Comparison of ENCODE assay signal across 13 cellular contexts in the genomic region with DNA sequence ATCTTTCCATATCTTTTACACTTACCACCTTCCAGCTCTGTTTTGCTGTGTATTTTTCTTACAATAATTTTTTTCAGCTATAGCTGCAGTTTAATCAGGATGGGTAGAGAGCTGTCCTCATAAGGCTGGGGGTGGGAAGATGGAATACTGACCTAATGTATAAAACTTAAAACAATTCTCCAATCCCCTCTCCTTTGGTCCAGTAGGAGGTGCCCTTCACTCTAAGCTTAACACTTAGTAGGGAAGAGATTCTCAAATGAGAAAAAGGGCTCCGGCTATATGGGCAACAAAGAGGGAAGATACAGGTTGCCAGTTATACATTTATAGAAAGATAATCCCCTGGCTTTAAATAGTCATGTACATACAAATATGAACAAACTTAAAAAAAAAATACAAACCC. TPM values are rescaled to one million over a fixed set of nuclear protein-coding genes. Genes with fewer than 3 reads are reported as not detected.
DNase-seq lines count a peak whose midpoint lies in the region; ATAC-seq and TF ChIP-seq lines count a peak whose summit lies in the region.
"Had no signal": no experiment of that assay in that cellular context is flagged by ENCODE, and none has a peak within 500 bp of the region (broad histone marks: within the 10 kb centered on the region; RNA-seq: fewer than 3 reads in every experiment).

No MANE protein-coding gene starts in this region.

- H2AFZ ChIP-seq in OCI-LY7 (ENCODE audit: low read length), result no peak overlapping the region

- BruUV-seq in OCI-LY7 (replicated peaks; lab: Mats Ljungman, UMichigan), result TSS peak; percentile 31

- intact Hi-C loops in left cardiac atrium (cut with DNase I), result no loop called here
- intact Hi-C loops in OCI-LY7 (cut with micrococcal nuclease; ENCODE audit: unreplicated experiment), result no loop called here

- TF ChIP-seq CTCF in cardiac muscle cell (IDR thresholded peaks at IDR 0.05; ENCODE audit: low read depth, low read length) (peak; percentile 31), OCI-LY7 (conservative IDR thresholded peaks at IDR 0.05; ENCODE audit: low read length) (peak; percentile 73), endodermal cell (conservative IDR thresholded peaks at IDR 0.05) (peak; percentile 68)

- H3K9ac ChIP-seq in endodermal cell (ENCODE audit: extremely low read depth, low read length, poor library complexity, severe bottlenecking), result no peak overlapping the region

- H3K27me3 Mint-ChIP-seq in endodermal cell (ENCODE audit: insufficient read depth), result no peaks in the 10 kb centered on the region
- H3K27me3 Mint-ChIP-seq: activated naive CD8-positive, alpha-beta T cell treated with anti-CD3 and anti-CD28 coated beads, Interleukin-2, amount 10 ng/mL, durations not matched to agents 7 days and 5 days; CD4-positive, CD25-positive, alpha-beta regulatory T cell had no signal

- H3K79me2 ChIP-seq in OCI-LY7 (ENCODE audit: insufficient read depth, low read depth, low read length), result peaks cover 51% of the 10 kb centered on the region

- no peaks in the 10 kb centered on the region for H3K9me2 ChIP-seq in OCI-LY7 (ENCODE audit: insufficient read depth, low read length)

- H4K20me1 ChIP-seq in OCI-LY7 (ENCODE audit: insufficient read depth, low read length), result peaks cover 15% of the 10 kb centered on the region; the same call in 1 of the 2 replicates

- ATAC-seq in left cardiac atrium, result no peak

- H3K27ac ChIP-seq in cardiac muscle cell (no peak overlapping the region), OCI-LY7 (ENCODE audit: low read depth, low read length, poor library complexity, severe bottlenecking) (no peak overlapping the region), endodermal cell (ENCODE audit: low read depth, low read length) (no peak overlapping the region)
- H3K27ac ChIP-seq: sigmoid colon had no signal

- CTCF ChIA-PET in OCI-LY7 (lab: Charles Lee; ENCODE audit: unreplicated experiment), result interaction anchor here (0.6 kb wide), 2 partner anchors 33 to 495 kb away, joined by 3 to 6 read pairs; no protein-coding TSS in a partner anchor

- H3K36me3 Mint-ChIP-seq in endodermal cell (ENCODE audit: low read depth), result peaks cover 46% of the 10 kb centered on the region

- H3K9me3 ChIP-seq in cardiac muscle cell (ENCODE audit: low read depth) (no peaks in the 10 kb centered on the region), OCI-LY7 (ENCODE audit: low read length) (no peaks in the 10 kb centered on the region), endodermal cell (ENCODE audit: control insufficient read depth, low read length) (no peaks in the 10 kb centered on the region)
- H3K9me3 ChIP-seq: sigmoid colon had no signal

- no peaks in the 10 kb centered on the region for H3K9me3 Mint-ChIP-seq in endodermal cell
- H3K9me3 Mint-ChIP-seq: activated naive CD8-positive, alpha-beta T cell treated with anti-CD3 and anti-CD28 coated beads, Interleukin-2, amount 10 ng/mL, durations not matched to agents 7 days and 5 days; CD4-positive, CD25-positive, alpha-beta regulatory T cell had no signal

- H3K27me3 ChIP-seq in cardiac muscle cell (no peaks in the 10 kb centered on the region), endodermal cell (ENCODE audit: control insufficient read depth, insufficient read depth, low read length, poor library complexity, severe bottlenecking) (no peaks in the 10 kb centered on the region)
- H3K27me3 ChIP-seq: sigmoid colon had no signal

- H3K36me3 ChIP-seq in cardiac muscle cell, result peaks cover 39% of the 10 kb centered on the region
- peaks cover 75% of the 10 kb centered on the region for H3K36me3 ChIP-seq in OCI-LY7 (ENCODE audit: insufficient read depth, low read length)
- H3K36me3 ChIP-seq in endodermal cell (ENCODE audit: control insufficient read depth, insufficient read depth, low read length), result peaks cover 63% of the 10 kb centered on the region

- H3K4me3 ChIP-seq in cardiac muscle cell, result no peak overlapping the region
- no peak overlapping the region for H3K4me3 ChIP-seq in OCI-LY7 (ENCODE audit: low read depth, low read length, poor library complexity, severe bottlenecking)
- no peak overlapping the region for H3K4me3 ChIP-seq in endodermal cell (ENCODE audit: low read length)
- H3K4me3 ChIP-seq: sigmoid colon had no signal

- H3K4me1 ChIP-seq in cardiac muscle cell (ENCODE audit: low read depth) (peaks cover 10% of the 10 kb centered on the region), OCI-LY7 (ENCODE audit: insufficient read depth, low read length, poor library complexity, severe bottlenecking) (peaks cover 38% of the 10 kb centered on the region), endodermal cell (ENCODE audit: control insufficient read depth, insufficient read depth, low read length) (peaks cover 4% of the 10 kb centered on the region)

- no peak overlapping the region for H3K4me3 Mint-ChIP-seq in endodermal cell
- H3K4me3 Mint-ChIP-seq: activated naive CD8-positive, alpha-beta T cell treated with anti-CD3 and anti-CD28 coated beads, Interleukin-2, amount 10 ng/mL, durations not matched to agents 7 days and 5 days had no signal

- no peak overlapping the region for H3K4me2 ChIP-seq in OCI-LY7 (ENCODE audit: low read length)

- DNase-seq in cardiac muscle cell (ENCODE audit: low read depth in 1 of 2, low spot score in 1 of 2), result peak in 1 of 2 donors; percentile 26
- DNase-seq in left cardiac atrium, result no peak
- DNase-seq in OCI-LY7 (ENCODE audit: low spot score), result peak; percentile 20
- DNase-seq in endodermal cell, result peak; percentile 47
- DNase-seq in NCI-H2081 (lab: John Stamatoyannopoulos, UW), result no peak
- DNase-seq in NCI-H2227 treated with DMSO at 0.1 percent for 48 hours (lab: John Stamatoyannopoulos, UW), result no peak
- no peak for DNase-seq in NCI-H1694 (lab: John Stamatoyannopoulos, UW)
- DNase-seq in SK-N-DZ (ENCODE audit: low spot score), result no peak
- DNase-seq: activated CD4-positive, CD25-positive, alpha-beta regulatory T cell treated with anti-CD3 and anti-CD28 coated beads, Interleukin-2, amount 50 U/mL, for 72 hours; activated naive CD8-positive, alpha-beta T cell treated with anti-CD3 and anti-CD28 coated beads, Interleukin-2, amount 10 ng/mL, durations not matched to agents 7 days and 5 days; CD4-positive, CD25-positive, alpha-beta regulatory T cell; NCI-H1105 had no signal

- POLR2A ChIA-PET in OCI-LY7 (lab: Charles Lee), result interaction anchor here (1.3 to 4.8 kb wide), 4 partner anchors 9 to 124 kb away, joined by 3 to 18 read pairs (median 4); a partner anchor contains a TSS

- peaks cover 18% of the 10 kb centered on the region for H3K4me1 Mint-ChIP-seq in endodermal cell

- WGBS in endodermal cell (ENCODE audit: insufficient coverage in 1 of 2, insufficient read length in 1 of 2), 2 experiments, result 100% methylated on average over 1 of the region's 1 CpG; no CpG with 5 or more reads in 1 of the 2 experiments

- H3K27ac Mint-ChIP-seq in endodermal cell, result no peak overlapping the region
- H3K27ac Mint-ChIP-seq: activated naive CD8-positive, alpha-beta T cell treated with anti-CD3 and anti-CD28 coated beads, Interleukin-2, amount 10 ng/mL, durations not matched to agents 7 days and 5 days had no signal

RNA-seq across cellular contexts. Expression of a gene that starts 2.8 kb away (rescaled TPM):
- total RNA-seq in cardiac muscle cell (9.0 and 9.4 TPM in 2 replicates), left cardiac atrium (10 to 100 TPM; 21.4 to 24.0 TPM), OCI-LY7 (2022) (22.9 and 27.1 TPM in 2 replicates), endodermal cell (10 to 100 TPM; 43.7 to 57.1 TPM)
- polyA plus RNA-seq in cardiac muscle cell, result 54.3 and 58.9 TPM in 2 replicates
- 13.4 and 20.0 TPM in 2 replicates for total RNA-seq in OCI-LY7 (2014; rRNA removed; shearing (Covaris generic))
- polyA plus RNA-seq in endodermal cell (2013, experiment 1 of 2), result 43.3 TPM
- 32.1 TPM for polyA plus RNA-seq in endodermal cell (2013, experiment 2 of 2)
- polyA plus RNA-seq in SK-N-DZ (2014; cell fraction: cytosol; rRNA removed), result 10.1 and 14.7 TPM in 2 replicates
- polyA plus RNA-seq in SK-N-DZ (2014; cell fraction: nucleus; rRNA removed), result 8.9 and 17.5 TPM in 2 replicates

RNA-seq across cellular contexts. Expression of a gene that starts 3.2 kb away (rescaled TPM):
- total RNA-seq in cardiac muscle cell (131 and 197 TPM in 2 replicates), left cardiac atrium (10 to 100 TPM; 42.9 to 50.1 TPM), OCI-LY7 (2022) (85.5 and 92.0 TPM in 2 replicates), endodermal cell (100 to 1,000 TPM in 1 of 2 donors, 10 to 100 TPM in 1; 95.7 to 119 TPM)
- 227 and 236 TPM in 2 replicates for polyA plus RNA-seq in cardiac muscle cell
- total RNA-seq in OCI-LY7 (2014; rRNA removed; shearing (Covaris generic)), result 86.1 and 161 TPM in 2 replicates
- polyA plus RNA-seq in endodermal cell (2013, experiment 1 of 2), result 161 TPM
- polyA plus RNA-seq in endodermal cell (2013, experiment 2 of 2), result 152 TPM
- 195 and 235 TPM in 2 replicates for polyA plus RNA-seq in SK-N-DZ (2014; cell fraction: cytosol; rRNA removed)
- polyA plus RNA-seq in SK-N-DZ (2014; cell fraction: nucleus; rRNA removed), result 99.9 and 153 TPM in 2 replicates

RNA-seq across cellular contexts. Expression of a gene that starts 8.7 kb away (rescaled TPM):
- 35.1 and 35.2 TPM in 2 replicates for total RNA-seq in cardiac muscle cell
- 26.2 and 29.5 TPM in 2 replicates for polyA plus RNA-seq in cardiac muscle cell
- 10 to 100 TPM; 20.3 to 21.3 TPM for total RNA-seq in left cardiac atrium
- total RNA-seq in OCI-LY7 (2014; rRNA removed; shearing (Covaris generic)), result 50.8 and 60.9 TPM in 2 replicates
- total RNA-seq in OCI-LY7 (2022), result 52.3 and 59.3 TPM in 2 replicates
- 10 to 100 TPM; 33.2 to 50.9 TPM for total RNA-seq in endodermal cell
- 27.7 TPM for polyA plus RNA-seq in endodermal cell (2013, experiment 1 of 2)
- 26.5 TPM for polyA plus RNA-seq in endodermal cell (2013, experiment 2 of 2)
- polyA plus RNA-seq in SK-N-DZ (2014; cell fraction: cytosol; rRNA removed), result 51.9 and 55.0 TPM in 2 replicates
- 17.1 and 17.9 TPM in 2 replicates for polyA plus RNA-seq in SK-N-DZ (2014; cell fraction: nucleus; rRNA removed)

RNA-seq across cellular contexts. Expression of a gene that starts 22.1 kb away (rescaled TPM):
- total RNA-seq in cardiac muscle cell (0.39 TPM in 1 of 2 replicates, not detected in the other), left cardiac atrium (10 to 100 TPM; 11.1 to 23.3 TPM), OCI-LY7 (2022) (not detected in 2 replicates), endodermal cell (1 to 10 TPM in 1 of 2 donors, under 1 TPM in 1; 0.40 to 2.1 TPM)
- polyA plus RNA-seq in cardiac muscle cell, result 0.24 and 1.4 TPM in 2 replicates
- total RNA-seq in OCI-LY7 (2014; rRNA removed; shearing (Covaris generic)), result not detected in 2 replicates
- polyA plus RNA-seq in endodermal cell (2013, experiment 1 of 2), result 1.9 TPM
- 0.62 TPM for polyA plus RNA-seq in endodermal cell (2013, experiment 2 of 2)
- 0.50 TPM in 1 of 2 replicates, not detected in the other for polyA plus RNA-seq in SK-N-DZ (2014; cell fraction: cytosol; rRNA removed)
- not detected in 2 replicates for polyA plus RNA-seq in SK-N-DZ (2014; cell fraction: nucleus; rRNA removed)
- total RNA-seq: CD4-positive, CD25-positive, alpha-beta regulatory T cell had no signal
- polyA plus RNA-seq: CD4-positive, CD25-positive, alpha-beta regulatory T cell had no signal

Comparison
In these comparisons a context has a peak if more than half of its experiments do, and no peak if none do; other contexts are left out.
1. DNase-seq: peak in OCI-LY7 (single experiment) and endodermal cell (single experiment); none in left cardiac atrium (single experiment), NCI-H2081 (0 of 2), NCI-H2227 treated with DMSO at 0.1 percent for 48 hours (single experiment), NCI-H1694 (single experiment) and SK-N-DZ (single experiment).
2. Peak in every context shown above with its lines, with median percentiles within 50 percentile points of each other: CTCF ChIP-seq.